In the genomic region with DNA sequence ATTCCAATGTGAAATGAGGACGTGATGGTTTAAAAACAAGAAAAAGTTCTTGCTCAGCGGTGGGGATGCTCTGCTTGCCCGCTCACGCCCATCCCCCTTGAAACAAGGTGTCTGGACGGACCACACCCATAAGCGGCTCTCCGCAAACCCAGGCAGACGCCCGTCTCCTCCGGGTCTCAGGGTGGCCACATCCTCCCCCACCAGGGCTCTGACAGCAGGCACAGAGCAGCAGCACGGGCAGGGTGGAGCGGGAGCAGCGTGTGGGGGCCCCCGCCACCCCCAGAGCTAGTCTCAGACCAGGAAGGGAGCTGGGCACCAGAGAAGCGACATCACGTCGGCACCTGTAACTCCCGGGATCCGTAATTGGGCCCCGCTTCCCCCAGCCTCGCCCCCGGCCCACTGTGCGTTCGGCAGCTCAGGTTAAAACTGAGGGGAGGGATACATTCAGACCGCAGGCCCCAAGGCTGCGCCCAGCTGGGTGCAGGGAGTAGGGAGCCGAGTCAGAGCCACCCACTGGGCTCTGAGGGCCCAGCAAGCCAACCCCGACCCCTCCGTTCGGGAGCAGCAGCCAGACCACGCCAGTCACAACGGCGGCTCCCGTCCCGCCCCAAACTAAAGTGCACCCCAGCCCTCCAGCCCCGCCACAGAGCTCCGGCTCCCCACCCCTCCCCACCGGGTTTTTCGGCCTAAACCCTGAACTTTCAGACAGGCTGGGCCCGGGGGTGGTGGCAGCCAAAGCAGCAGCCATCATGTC, we compare ENCODE assay signal across 13 cellular contexts. TPM values are rescaled to one million over a fixed set of nuclear protein-coding genes. Genes with fewer than 3 reads are reported as not detected.
DNase-seq lines count a peak whose midpoint lies in the region; ATAC-seq and TF ChIP-seq lines count a peak whose summit lies in the region.
"Had no signal": no experiment of that assay in that cellular context is flagged by ENCODE, and none has a peak within 500 bp of the region (broad histone marks: within the 10 kb centered on the region; RNA-seq: fewer than 3 reads in every experiment).

No MANE protein-coding gene starts in this region.

- peak; percentile 32 for DNase-seq in activated T-cell treated with anti-CD3 and anti-CD28 coated beads, Interleukin-2, amount 50 U/mL, for 1 hour
- DNase-seq in activated T-cell treated with anti-CD3 and anti-CD28 coated beads for 4 hours (no peak), islet precursor cell (peak; percentile 68), upper lobe of right lung (peak; percentile 68), BE2C (no peak), NCI-H2107 treated with DMSO at 0.1 percent for 48 hours (lab: John Stamatoyannopoulos, UW; ENCODE audit: unreplicated experiment) (no peak)
- DNase-seq in activated CD8-positive, alpha-beta memory T cell treated with anti-CD3 and anti-CD28 coated beads, Interleukin-2, amount 10 ng/mL, durations not matched to agents 7 days and 5 days = peak; percentile 78
- DNase-seq: activated naive CD8-positive, alpha-beta T cell treated with anti-CD3 and anti-CD28 coated beads, Interleukin-2, amount 10 ng/mL, durations not matched to agents 7 days and 5 days; mesenchymal stem cell; NCI-H1436; stimulated activated CD4-positive, alpha-beta T cell treated with anti-CD3 and anti-CD28 coated beads, Interleukin-1b, Interleukin-23, amount 100 ng/mL, for 48 hours had no signal

- H3K4me3 Mint-ChIP-seq in activated CD8-positive, alpha-beta memory T cell treated with anti-CD3 and anti-CD28 coated beads, Interleukin-2, amount 10 ng/mL, durations not matched to agents 7 days and 5 days = peak overlapping the region; percentile 38
- H3K4me3 Mint-ChIP-seq: activated naive CD8-positive, alpha-beta T cell treated with anti-CD3 and anti-CD28 coated beads, Interleukin-2, amount 10 ng/mL, durations not matched to agents 7 days and 5 days had no signal

- peaks cover 21% of the 10 kb centered on the region for H3K4me1 Mint-ChIP-seq in activated CD8-positive, alpha-beta memory T cell treated with anti-CD3 and anti-CD28 coated beads, Interleukin-2, amount 10 ng/mL, durations not matched to agents 7 days and 5 days
- H3K4me1 Mint-ChIP-seq: activated naive CD8-positive, alpha-beta T cell treated with anti-CD3 and anti-CD28 coated beads, Interleukin-2, amount 10 ng/mL, durations not matched to agents 7 days and 5 days had no signal

- H3K36me3 Mint-ChIP-seq in activated CD8-positive, alpha-beta memory T cell treated with anti-CD3 and anti-CD28 coated beads, Interleukin-2, amount 10 ng/mL, durations not matched to agents 7 days and 5 days = peaks cover 11% of the 10 kb centered on the region
- H3K36me3 Mint-ChIP-seq: activated naive CD8-positive, alpha-beta T cell treated with anti-CD3 and anti-CD28 coated beads, Interleukin-2, amount 10 ng/mL, durations not matched to agents 7 days and 5 days had no signal

- TF ChIP-seq CTCF in upper lobe of right lung (IDR thresholded peaks at IDR 0.05) = no peak
- TF ChIP-seq CTCF in BE2C (IDR thresholded peaks at IDR 0.05; ENCODE audit: low read depth, low read length) = no peak

- H3K9me3 ChIP-seq in upper lobe of right lung (no peaks in the 10 kb centered on the region), BE2C (no peaks in the 10 kb centered on the region)

- H3K27me3 ChIP-seq in upper lobe of right lung (no peaks in the 10 kb centered on the region), BE2C (no peaks in the 10 kb centered on the region)

- H3K4me3 ChIP-seq in upper lobe of right lung = no peak overlapping the region
- H3K4me3 ChIP-seq in BE2C (ENCODE audit: low read depth, low read length) = no peak overlapping the region

- H3K36me3 ChIP-seq in upper lobe of right lung = peaks cover 45% of the 10 kb centered on the region
- peaks cover 13% of the 10 kb centered on the region for H3K36me3 ChIP-seq in BE2C

- peak overlapping the region; percentile 78 for H3K27ac Mint-ChIP-seq in activated CD8-positive, alpha-beta memory T cell treated with anti-CD3 and anti-CD28 coated beads, Interleukin-2, amount 10 ng/mL, durations not matched to agents 7 days and 5 days
- H3K27ac Mint-ChIP-seq: activated naive CD8-positive, alpha-beta T cell treated with anti-CD3 and anti-CD28 coated beads, Interleukin-2, amount 10 ng/mL, durations not matched to agents 7 days and 5 days had no signal

- H3K9me3 Mint-ChIP-seq in activated CD8-positive, alpha-beta memory T cell treated with anti-CD3 and anti-CD28 coated beads, Interleukin-2, amount 10 ng/mL, durations not matched to agents 7 days and 5 days (ENCODE audit: low read depth) = no peaks in the 10 kb centered on the region
- H3K9me3 Mint-ChIP-seq: activated naive CD8-positive, alpha-beta T cell treated with anti-CD3 and anti-CD28 coated beads, Interleukin-2, amount 10 ng/mL, durations not matched to agents 7 days and 5 days had no signal

- CTCF ChIA-PET in activated CD8-positive, alpha-beta memory T cell treated with anti-CD3 and anti-CD28 coated beads, Interleukin-2, amount 10 ng/mL, durations not matched to agents 7 days and 5 days (lab: Charles Lee) = interaction anchor here (1.0 kb wide), 1 partner anchor 257 kb away, joined by 3 read pairs; no protein-coding TSS in a partner anchor

- peak; percentile 59 for ATAC-seq in activated CD8-positive, alpha-beta memory T cell treated with anti-CD3 and anti-CD28 coated beads, Interleukin-2, amount 10 ng/mL, durations not matched to agents 7 days and 5 days
- ATAC-seq in upper lobe of right lung (peak; percentile 1), GM19328 (IDR thresholded peaks at IDR 0.05; ENCODE audit: unreplicated experiment) (no peak)

- H3K4me1 ChIP-seq in upper lobe of right lung (peaks cover 28% of the 10 kb centered on the region), BE2C (no peaks in the 10 kb centered on the region)

- intact Hi-C loops in upper lobe of right lung (cut with DNase I) = no loop called here

- H3K27ac ChIP-seq in upper lobe of right lung = peak overlapping the region; percentile 86

- no peaks in the 10 kb centered on the region for H3K27me3 Mint-ChIP-seq in activated CD8-positive, alpha-beta memory T cell treated with anti-CD3 and anti-CD28 coated beads, Interleukin-2, amount 10 ng/mL, durations not matched to agents 7 days and 5 days
- H3K27me3 Mint-ChIP-seq: activated naive CD8-positive, alpha-beta T cell treated with anti-CD3 and anti-CD28 coated beads, Interleukin-2, amount 10 ng/mL, durations not matched to agents 7 days and 5 days had no signal

RNA-seq across cellular contexts. Expression of a gene that starts 22.0 kb away (rescaled TPM):
- 10 to 100 TPM; 65.0 to 81.1 TPM for total RNA-seq in activated CD8-positive, alpha-beta memory T cell treated with anti-CD3 and anti-CD28 coated beads, Interleukin-2, amount 10 ng/mL, durations not matched to agents 7 days and 5 days
- 63.5 TPM for total RNA-seq in upper lobe of right lung
- polyA plus RNA-seq in BE2C (2012; ENCODE audit: insufficient read depth, insufficient read length, low read depth) = 176 TPM

RNA-seq across cellular contexts. Expression of a gene that starts 59.9 kb away (rescaled TPM):
- under 1 TPM in 1 of 2 experiments, not detected in 1; 0.12 TPM for total RNA-seq in activated CD8-positive, alpha-beta memory T cell treated with anti-CD3 and anti-CD28 coated beads, Interleukin-2, amount 10 ng/mL, durations not matched to agents 7 days and 5 days
- total RNA-seq in upper lobe of right lung = 0.20 TPM
- 9.4 TPM for polyA plus RNA-seq in BE2C (2012; ENCODE audit: insufficient read depth, insufficient read length, low read depth)
- total RNA-seq: fibroblast of lung had no signal
- polyA plus RNA-seq: fibroblast of lung had no signal

Comparison
In these comparisons a context has a peak if more than half of its experiments do, and no peak if none do; other contexts are left out.
1. DNase-seq: peak in activated T-cell treated with anti-CD3 and anti-CD28 coated beads, Interleukin-2, amount 50 U/mL, for 1 hour (single experiment), activated CD8-positive, alpha-beta memory T cell treated with anti-CD3 and anti-CD28 coated beads, Interleukin-2, amount 10 ng/mL, durations not matched to agents 7 days and 5 days (single experiment), islet precursor cell (single experiment) and upper lobe of right lung (single experiment); none in activated T-cell treated with anti-CD3 and anti-CD28 coated beads for 4 hours (single experiment), BE2C (single experiment) and NCI-H2107 treated with DMSO at 0.1 percent for 48 hours (single experiment).